25 cellular contexts compared by ENCODE assay signal in the genomic region with DNA sequence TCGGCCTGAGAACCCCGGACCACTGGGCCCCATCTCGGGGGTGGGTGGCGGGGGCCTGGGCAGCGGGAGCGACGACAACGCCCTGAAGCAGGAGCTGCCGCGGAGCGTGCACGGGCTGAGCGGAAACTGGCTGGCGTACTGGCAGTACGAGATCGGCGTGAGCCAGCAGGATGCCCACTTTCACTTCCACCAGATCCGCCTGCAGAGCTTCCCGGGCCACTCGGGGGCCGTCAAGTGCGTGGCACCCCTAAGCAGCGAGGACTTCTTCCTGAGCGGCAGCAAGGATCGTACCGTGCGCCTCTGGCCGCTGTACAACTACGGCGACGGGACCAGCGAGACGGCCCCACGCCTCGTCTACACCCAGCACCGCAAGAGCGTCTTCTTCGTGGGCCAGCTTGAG. TPM values are rescaled to one million over a fixed set of nuclear protein-coding genes. Genes with fewer than 3 reads are reported as not detected.
"Had no signal": no experiment of that assay in that cellular context is flagged by ENCODE, and none has a peak within 500 bp of the region (broad histone marks: within the 10 kb centered on the region; RNA-seq: fewer than 3 reads in every experiment).

No MANE protein-coding gene starts in this region.

- H3K27ac ChIP-seq: brain microvascular endothelial cell, colonic mucosa, left lung, stomach, upper lobe of left lung had no signal

- H3K27me3 ChIP-seq: brain microvascular endothelial cell, colonic mucosa, left lung, stomach, upper lobe of left lung had no signal

- FAIRE-seq: frontal cortex, keratinocyte had no signal

- DNase-seq: activated CD4-positive, alpha-beta T cell treated with anti-CD3 and anti-CD28 coated beads, Interleukin-2, amount 50 U/mL, for 1 hour; activated CD4-positive, CD25-positive, alpha-beta regulatory T cell treated with anti-CD3 and anti-CD28 coated beads, Interleukin-2, amount 50 U/mL, for 72 hours; activated CD8-positive, alpha-beta memory T cell treated with anti-CD3 and anti-CD28 coated beads for 24 hours; activated CD8-positive, alpha-beta memory T cell treated with anti-CD3 and anti-CD28 coated beads, Interleukin-2, amount 50 U/mL, for 48 hours; activated effector memory CD4-positive, alpha-beta T cell treated with Interleukin-2 at 50 U/mL for 16 hours; activated naive CD4-positive, alpha-beta T cell treated with anti-CD3 and anti-CD28 coated beads, Interleukin-2, amount 50 U/mL, for 16 hours; activated T-cell treated with anti-CD3 and anti-CD28 coated beads, Interleukin-2, amount 50 U/mL, for 48 hours; aorta; brain microvascular endothelial cell; central memory CD4-positive, alpha-beta T cell; colonic mucosa; effector CD4-positive, alpha-beta T cell; hypothalamus; mammary epithelial cell; nephron progenitor cell; occipital lobe; retina; stomach; T-helper 1 cell; T1000 had no signal

- H3K4me3 ChIP-seq: colonic mucosa, left lung, stomach, upper lobe of left lung had no signal

- H3K9me3 ChIP-seq: colonic mucosa, left lung, stomach, upper lobe of left lung had no signal

- H3K36me3 ChIP-seq: colonic mucosa had no signal

- ATAC-seq: left lung had no signal

RNA-seq across cellular contexts. Expression of a gene that starts 8.9 kb away (rescaled TPM):
- total RNA-seq: frontal cortex, temporal lobe had no signal
